In genomic region chr10:120371856-120372255, GRCh38 we compare ENCODE assay signal across 34 cellular contexts.
"Had no signal": no experiment of that assay in that cellular context is flagged by ENCODE, and none has a peak within 500 bp of the region (broad histone marks: within the 10 kb centered on the region; RNA-seq: fewer than 3 reads in every experiment).

No MANE protein-coding gene starts in this region.

- H3K36me3 ChIP-seq: MG63 had no signal

- H3K27ac ChIP-seq: KMS-11 had no signal

- H3K27me3 ChIP-seq: MG63 had no signal

- H3K4me3 ChIP-seq: MG63 had no signal

- DNase-seq: Karpas-422, Kasumi-1, MG63, MM.1S, MV-4-11, NCI-H1048, NCI-H1092, NCI-H1092 treated with DMSO at 0.1 percent for 48 hours, NCI-H1105, NCI-H1105 treated with DMSO at 0.1 percent for 48 hours, NCI-H1417, NCI-H1417 treated with DMSO at 0.1 percent for 48 hours, NCI-H1436, NCI-H1436 treated with DMSO at 0.1 percent for 48 hours, NCI-H146, NCI-H1694, NCI-H1694 treated with DMSO at 0.1 percent for 48 hours, NCI-H187, NCI-H187 treated with DMSO at 0.1 percent for 48 hours, NCI-H1930, NCI-H2029, NCI-H2029 treated with DMSO at 0.1 percent for 48 hours, NCI-H2081, NCI-H2081 treated with DMSO at 0.1 percent for 48 hours, NCI-H2107, NCI-H2171, NCI-H2171 treated with DMSO at 0.1 percent for 48 hours, NCI-H2227 treated with DMSO at 0.1 percent for 48 hours, NCI-H226, NCI-H345, NCI-H446, NCI-H446 treated with DMSO at 0.1 percent for 48 hours, NCI-H510A had no signal

- H3K9me3 ChIP-seq: MG63 had no signal

- H3K4me2 ChIP-seq: KMS-11 had no signal
